In the genomic region with DNA sequence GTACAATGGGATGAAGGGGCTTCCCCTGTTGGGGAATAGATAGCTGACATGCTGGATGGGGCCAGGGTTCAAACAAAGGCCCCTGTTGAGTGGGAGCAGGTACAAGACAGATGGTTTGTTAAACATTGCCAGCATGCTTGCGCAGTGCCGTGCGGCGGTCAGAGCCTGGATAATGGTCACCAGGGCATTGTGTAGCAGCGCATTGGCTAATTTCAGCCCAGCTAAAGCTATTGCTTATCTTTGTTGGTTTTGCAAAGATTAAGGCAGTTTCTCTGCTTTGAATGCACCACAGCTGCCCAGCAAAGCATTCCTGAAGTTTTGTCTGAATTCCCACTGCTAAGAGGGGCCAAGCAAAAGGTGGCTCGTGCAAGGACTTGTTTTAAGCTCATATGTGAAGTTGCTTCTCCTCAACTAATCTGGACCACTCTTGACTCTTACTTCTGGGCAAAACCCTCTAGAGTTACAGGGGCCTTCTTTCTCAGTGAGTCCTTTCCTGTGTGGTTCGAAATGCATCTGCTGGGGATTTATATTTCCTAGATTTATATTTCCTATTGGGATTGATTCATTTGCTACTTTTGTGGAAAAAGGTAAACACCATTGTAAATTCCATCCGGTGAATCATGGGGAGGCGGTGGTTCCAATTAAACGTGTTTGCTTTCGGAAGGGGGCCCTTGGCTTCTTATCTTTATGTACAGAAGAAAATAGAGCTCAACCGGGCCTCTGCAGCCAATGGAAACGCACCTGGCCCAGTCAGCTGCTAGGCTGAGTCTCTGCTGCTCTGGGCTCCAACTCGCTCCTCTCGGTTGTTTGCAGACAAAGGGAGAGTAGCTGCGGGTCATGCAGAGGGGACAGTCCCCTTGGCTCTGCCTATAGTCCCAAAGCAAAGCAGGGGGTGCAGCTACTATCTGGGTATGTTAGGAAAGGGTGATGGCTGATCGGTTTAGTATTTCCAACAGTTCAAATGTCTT, we compare ENCODE assay signal across 1 cellular context.
TF ChIP-seq lines count a peak whose summit lies in the region.

No MANE protein-coding gene starts in this region.

TF ChIP-seq in HEK293, 187 proteins besides CTCF, POLR2A, EP300 and RAD21 (continued from another document and continues in another):
- no peak for TF ChIP-seq ZNF362 (tag by site-specific recombination; IDR thresholded peaks at IDR 0.05)
- TF ChIP-seq MZF1 (tag by site-specific recombination; IDR thresholded peaks at IDR 0.05; ENCODE audit: borderline replicate concordance): peak; percentile 84; the same call in 1 of the 2 replicates
- TF ChIP-seq ZEB2 (tag by site-specific recombination; IDR thresholded peaks at IDR 0.05): no peak
- no peak for TF ChIP-seq ZNF2 (tag by site-specific recombination; IDR thresholded peaks at IDR 0.05)
- TF ChIP-seq ZNF248 (tag by site-specific recombination; IDR thresholded peaks at IDR 0.05): no peak
- TF ChIP-seq YY1 (tag by site-specific recombination; IDR thresholded peaks at IDR 0.05): no peak
- no peak for TF ChIP-seq SCRT1 (tag by site-specific recombination; IDR thresholded peaks at IDR 0.05; ENCODE audit: borderline replicate concordance)
- no peak for TF ChIP-seq ZNF639 (tag by site-specific recombination; IDR thresholded peaks at IDR 0.05)
- no peak for TF ChIP-seq MYNN (tag by site-specific recombination; IDR thresholded peaks at IDR 0.05; ENCODE audit: borderline replicate concordance)
- no peak for TF ChIP-seq ZNF23 (tag by site-specific recombination; IDR thresholded peaks at IDR 0.05; ENCODE audit: borderline replicate concordance)
- TF ChIP-seq PBX3 (CRISPR knock-in tag; IDR thresholded peaks at IDR 0.05): no peak
- TF ChIP-seq ZBTB20 (tag by site-specific recombination; IDR thresholded peaks at IDR 0.05): peak; percentile 67
- no peak for TF ChIP-seq ZNF426 (tag by site-specific recombination; IDR thresholded peaks at IDR 0.05)
- TF ChIP-seq ZNF341 (tag by site-specific recombination; IDR thresholded peaks at IDR 0.05; ENCODE audit: low read depth): no peak
- no peak for TF ChIP-seq IKZF3 (tag by site-specific recombination; IDR thresholded peaks at IDR 0.05)
- TF ChIP-seq ZNF600 (tag by site-specific recombination; IDR thresholded peaks at IDR 0.05): no peak
- no peak for TF ChIP-seq ZNF521 (tag by site-specific recombination; IDR thresholded peaks at IDR 0.05)
- no peak for TF ChIP-seq ZNF571 (tag by site-specific recombination; IDR thresholded peaks at IDR 0.05)
- TF ChIP-seq ZNF146 (tag by site-specific recombination; IDR thresholded peaks at IDR 0.05): no peak
- no peak for TF ChIP-seq ZSCAN30 (tag by site-specific recombination; IDR thresholded peaks at IDR 0.05)
- TF ChIP-seq GLI2 (tag by site-specific recombination; IDR thresholded peaks at IDR 0.05; ENCODE audit: borderline replicate concordance, low read depth): peak; percentile 62; the same call in 1 of the 2 replicates
- TF ChIP-seq ZNF274 (IDR thresholded peaks at IDR 0.05; ENCODE audit: low read length): no peak
- TF ChIP-seq ZNF274 (tag by site-specific recombination; IDR thresholded peaks at IDR 0.05; ENCODE audit: borderline replicate concordance): no peak
- TF ChIP-seq INSM2 (tag by site-specific recombination; IDR thresholded peaks at IDR 0.05): peak; percentile 36; the same call in 1 of the 2 replicates
- TF ChIP-seq ZNF394 (tag by site-specific recombination; IDR thresholded peaks at IDR 0.05; ENCODE audit: borderline replicate concordance): peak; percentile 67; the same call in 1 of the 2 replicates
- no peak for TF ChIP-seq PRDM2 (tag by site-specific recombination; IDR thresholded peaks at IDR 0.05; ENCODE audit: borderline replicate concordance)
- peak; percentile 49; the same call in 1 of the 2 replicates for TF ChIP-seq GFI1B (tag by site-specific recombination; IDR thresholded peaks at IDR 0.05)
- no peak for TF ChIP-seq HIC1 (tag by site-specific recombination; IDR thresholded peaks at IDR 0.05)
- no peak for TF ChIP-seq SP7 (tag by site-specific recombination; IDR thresholded peaks at IDR 0.05)
- no peak for TF ChIP-seq ZNF280C (tag by site-specific recombination; IDR thresholded peaks at IDR 0.05)
- no peak for TF ChIP-seq SETDB1 (IDR thresholded peaks at IDR 0.05; ENCODE audit: insufficient read length, low read length)
- no peak for TF ChIP-seq ZNF677 (tag by site-specific recombination; IDR thresholded peaks at IDR 0.05)
- peak; percentile 67 for TF ChIP-seq OSR2 (tag by site-specific recombination; IDR thresholded peaks at IDR 0.05)
- no peak for TF ChIP-seq ZNF530 (tag by site-specific recombination; IDR thresholded peaks at IDR 0.05; ENCODE audit: low read depth)
- no peak for TF ChIP-seq ZNF157 (tag by site-specific recombination; IDR thresholded peaks at IDR 0.05)
- no peak for TF ChIP-seq KLF16 (tag by site-specific recombination; IDR thresholded peaks at IDR 0.05)
- peak; percentile 72 for TF ChIP-seq ZXDB (tag by site-specific recombination; IDR thresholded peaks at IDR 0.05)
- TF ChIP-seq ZBTB48 (tag by site-specific recombination; IDR thresholded peaks at IDR 0.05): no peak
- TF ChIP-seq WT1 (tag by site-specific recombination; IDR thresholded peaks at IDR 0.05): peak; percentile 79
- TF ChIP-seq ZFHX2 (tag by site-specific recombination; conservative IDR thresholded peaks at IDR 0.05): no peak
- TF ChIP-seq ZNF776 (tag by site-specific recombination; IDR thresholded peaks at IDR 0.05; ENCODE audit: borderline replicate concordance): no peak
- TF ChIP-seq GLI4 (tag by site-specific recombination; IDR thresholded peaks at IDR 0.05): no peak
- no peak for TF ChIP-seq REPIN1 (tag by site-specific recombination; IDR thresholded peaks at IDR 0.05; ENCODE audit: low read depth)
- no peak for TF ChIP-seq ZNF292 (tag by site-specific recombination; IDR thresholded peaks at IDR 0.05; ENCODE audit: borderline replicate concordance, low read depth)
- no peak for TF ChIP-seq ZNF785 (tag by site-specific recombination; IDR thresholded peaks at IDR 0.05)
